ENCODE assay signal across 10 cellular contexts in the genomic region with DNA sequence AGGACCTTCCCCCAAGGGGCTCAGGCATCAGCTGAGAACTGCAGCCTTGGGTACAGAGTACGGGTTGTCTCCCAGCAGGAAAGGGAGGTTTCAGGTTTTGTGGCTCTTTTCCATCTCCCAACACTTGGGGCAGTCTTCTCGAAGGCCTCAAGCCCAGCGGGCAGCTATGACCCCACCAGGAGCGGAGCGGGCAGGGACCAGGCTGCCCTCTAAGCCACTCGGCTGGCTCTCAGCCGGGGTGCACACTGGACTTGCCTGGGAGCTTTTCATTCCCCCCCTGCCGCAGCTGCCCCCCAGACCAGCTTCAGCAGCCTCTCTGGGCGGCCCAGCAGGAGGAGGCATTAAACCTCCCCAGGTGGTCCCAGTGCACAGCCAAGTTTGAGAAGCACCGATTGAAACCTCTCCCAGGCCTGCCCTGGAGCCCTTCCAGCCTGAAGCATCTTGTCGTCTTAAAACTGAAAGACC. TPM values are rescaled to one million over a fixed set of nuclear protein-coding genes. Genes with fewer than 3 reads are reported as not detected.
A peak's percentile ranks its signal among the peaks of the same experiment; 100 is the strongest.
DNase-seq lines count a peak whose midpoint lies in the region; ATAC-seq and TF ChIP-seq lines count a peak whose summit lies in the region.
"Had no signal": no experiment of that assay in that cellular context is flagged by ENCODE, and none has a peak within 500 bp of the region (broad histone marks: within the 10 kb centered on the region; RNA-seq: fewer than 3 reads in every experiment).

No MANE protein-coding gene starts in this region.

- H3K79me2 ChIP-seq in DOHH2 (ENCODE audit: control insufficient read depth, low read length) = no peaks in the 10 kb centered on the region

- H3K4me2 ChIP-seq in DOHH2 (ENCODE audit: low read length) = no peak overlapping the region
- H3K4me2 ChIP-seq in neuronal stem cell (ENCODE audit: insufficient read depth, low read length, poor library complexity, severe bottlenecking) = no peak overlapping the region

- no peak for DNase-seq in Panc1 (ENCODE audit: low read depth, low spot score)
- no peak for DNase-seq in epithelial cell of esophagus (ENCODE audit: low read depth)
- DNase-seq in neuronal stem cell (ENCODE audit: low spot score) = no peak
- DNase-seq in NCI-H526 (lab: John Stamatoyannopoulos, UW) = no peak
- no peak for DNase-seq in HCEC 1CT
- DNase-seq: stimulated activated CD4-positive, alpha-beta T cell treated with anti-CD3 and anti-CD28 coated beads, Interleukin-4, amount 100 ng/mL, for 1 hour had no signal

- no peak overlapping the region for H3K9ac ChIP-seq in neuronal stem cell (ENCODE audit: low read depth, low read length, poor library complexity)

- H3K4me3 ChIP-seq in DOHH2 (ENCODE audit: low read length) (no peak overlapping the region), Panc1 (ENCODE audit: low read depth in 2 of 2, low read length in 2 of 2) (no peak overlapping the region), epithelial cell of esophagus (ENCODE audit: low read length) (no peak overlapping the region), neuronal stem cell (ENCODE audit: low read length in 2 of 2) (no peak overlapping the region)
- H3K4me3 ChIP-seq: ascending aorta had no signal

- H2AK5ac ChIP-seq in neuronal stem cell (ENCODE audit: low read depth, low read length) = peak overlapping the region; percentile 68

- H4K20me1 ChIP-seq in DOHH2 (ENCODE audit: control insufficient read depth, insufficient read depth, low read depth, low read length) = no peaks in the 10 kb centered on the region

- no peak overlapping the region for H4K8ac ChIP-seq in neuronal stem cell (ENCODE audit: low read depth, low read length)

- H3K9me3 ChIP-seq in DOHH2 (ENCODE audit: control insufficient read depth, insufficient read depth, low read length) (no peaks in the 10 kb centered on the region), Panc1 (ENCODE audit: control insufficient read depth, insufficient read depth, low read depth, low read length) (no peaks in the 10 kb centered on the region), neuronal stem cell (replicated peaks in 1 of 2; ENCODE audit: control insufficient read depth in 2 of 2, insufficient read depth in 1 of 2, low read depth in 1 of 2, low read length in 2 of 2) (no peaks in the 10 kb centered on the region)
- H3K9me3 ChIP-seq: ascending aorta had no signal

- no peaks in the 10 kb centered on the region for H3K9me2 ChIP-seq in DOHH2 (replicated peaks; ENCODE audit: control insufficient read depth, low read length)

- peak overlapping the region; percentile 87 for H3K18ac ChIP-seq in neuronal stem cell (ENCODE audit: low read length)

- H2BK120ac ChIP-seq in neuronal stem cell (ENCODE audit: low read depth, low read length) = peak overlapping the region; percentile 6

- POLR2A ChIA-PET in Panc1 (lab: Charles Lee) = no interaction called here

- peak; percentile 59 for ATAC-seq in Panc1
- no peak for ATAC-seq in GM21423 (IDR thresholded peaks at IDR 0.05; ENCODE audit: unreplicated experiment)
- no peak for ATAC-seq in HG03457 (IDR thresholded peaks at IDR 0.05; ENCODE audit: unreplicated experiment)

- no peak overlapping the region for H3K23ac ChIP-seq in neuronal stem cell (ENCODE audit: low read depth, low read length, poor library complexity)

- no TSS peak for BruUV-seq in Panc1 (replicated peaks; lab: Mats Ljungman, UMichigan)

- H3K27me3 ChIP-seq in DOHH2 (ENCODE audit: control insufficient read depth, low read length) (peaks cover 22% of the 10 kb centered on the region), Panc1 (ENCODE audit: control insufficient read depth, insufficient read depth, low read length) (no peaks in the 10 kb centered on the region), neuronal stem cell (ENCODE audit: control insufficient read depth in 3 of 3, insufficient read depth in 3 of 3, low read depth in 1 of 3, low read length in 3 of 3) (peaks cover 0 to 42% (median 12%) of the 10 kb centered on the region in 3 experiments)

- H2BK12ac ChIP-seq in neuronal stem cell (ENCODE audit: low read length) = peak overlapping the region; percentile 96

- H3K27ac ChIP-seq in DOHH2 (ENCODE audit: low read depth, low read length) = no peak overlapping the region
- no peak overlapping the region for H3K27ac ChIP-seq in Panc1 (ENCODE audit: low read length)
- no peak overlapping the region for H3K27ac ChIP-seq in neuronal stem cell (replicated peaks; ENCODE audit: low read length)
- H3K27ac ChIP-seq: ascending aorta had no signal

- H3K4ac ChIP-seq in neuronal stem cell (ENCODE audit: low read length) = peak overlapping the region; percentile 61

- CTCF ChIA-PET in Panc1 (lab: Charles Lee) = interaction anchor here (0.6 to 0.7 kb wide), 2 partner anchors 26 to 34 kb away, joined by 3 read pairs; no protein-coding TSS in a partner anchor

- H3K4me1 ChIP-seq in DOHH2 (ENCODE audit: control insufficient read depth, low read length) = peaks cover 7% of the 10 kb centered on the region
- H3K4me1 ChIP-seq in Panc1 (ENCODE audit: control insufficient read depth, insufficient read depth, low read length) = peaks cover 3% of the 10 kb centered on the region; the same call in 1 of the 2 replicates
- peaks cover 29 to 46% of the 10 kb centered on the region in 2 donors for H3K4me1 ChIP-seq in neuronal stem cell (ENCODE audit: control insufficient read depth in 2 of 2, insufficient read depth in 1 of 2, low read depth in 1 of 2, low read length in 2 of 2)
- H3K4me1 ChIP-seq: ascending aorta had no signal

- H2BK5ac ChIP-seq in neuronal stem cell (ENCODE audit: low read length) = peak overlapping the region; percentile 43

- in situ Hi-C loops in Panc1 (cut with HindIII; ENCODE audit: low pct_unique_long_range_greater_than_20kb, low sequenced_read_pairs) = no loop called here

- H2BK15ac ChIP-seq in neuronal stem cell (ENCODE audit: low read length) = peak overlapping the region; percentile 82

- H3K79me1 ChIP-seq in neuronal stem cell (ENCODE audit: low read depth, low read length) = no peaks in the 10 kb centered on the region

- peak overlapping the region; percentile 62 for H2AFZ ChIP-seq in neuronal stem cell (ENCODE audit: low read length)

- H3F3A ChIP-seq in DOHH2 (ENCODE audit: control insufficient read depth, insufficient read depth) = no peaks in the 10 kb centered on the region

- no peak overlapping the region for H4K91ac ChIP-seq in neuronal stem cell (ENCODE audit: low read depth, low read length, poor library complexity)

- TF ChIP-seq CTCF in DOHH2 (IDR thresholded peaks at IDR 0.05; ENCODE audit: low read depth, low read length, poor library complexity, severe bottlenecking) (peak; percentile 11), Panc1 (IDR thresholded peaks at IDR 0.05) (no peak), epithelial cell of esophagus (IDR thresholded peaks at IDR 0.05; ENCODE audit: insufficient read depth, low read depth, low read length, missing control alignments) (peak; percentile 30)

- intact Hi-C loops in Panc1 (cut with micrococcal nuclease; ENCODE audit: unreplicated experiment) = no loop called here

- H3K36me3 ChIP-seq in DOHH2 (ENCODE audit: control insufficient read depth, low read length) = no peaks in the 10 kb centered on the region
- H3K36me3 ChIP-seq in Panc1 (ENCODE audit: control insufficient read depth, insufficient read depth, low read length) = no peaks in the 10 kb centered on the region
- H3K36me3 ChIP-seq in neuronal stem cell (replicated peaks in 1 of 2; ENCODE audit: control insufficient read depth in 2 of 2, insufficient read depth in 2 of 2, low read length in 2 of 2) = no peaks in the 10 kb centered on the region
- H3K36me3 ChIP-seq: ascending aorta had no signal

- no CpG with 5 or more reads among the region's 11 CpGs for WGBS in neuronal stem cell (ENCODE audit: extremely low coverage in 2 of 2, insufficient read length in 2 of 2, insufficient replicate concordance in 1 of 2), 2 donors

- no peak overlapping the region for H3K14ac ChIP-seq in neuronal stem cell (ENCODE audit: low read length)

RNA-seq across cellular contexts. Expression of a gene that starts 20.8 kb away (rescaled TPM):
- total RNA-seq in Panc1 (2021; ENCODE audit: unreplicated experiment) = 5.1 TPM
- polyA plus RNA-seq in Panc1 (2012; ENCODE audit: insufficient read length) = 7.8 TPM
- 1.6 TPM for polyA plus RNA-seq in neuronal stem cell (2013, experiment 1 of 2)
- 2.1 TPM for polyA plus RNA-seq in neuronal stem cell (2013, experiment 2 of 2)
